ENCODE assay signal across 23 cellular contexts in genomic region chr4:3247399-3248177, GRCh38.
"Had no signal": no experiment of that assay in that cellular context is flagged by ENCODE, and none has a peak within 500 bp of the region (broad histone marks: within the 10 kb centered on the region; RNA-seq: fewer than 3 reads in every experiment).

No MANE protein-coding gene starts in this region.

- H3K9me3 Mint-ChIP-seq: activated CD4-positive, alpha-beta memory T cell treated with anti-CD3 and anti-CD28 coated beads for 36 hours; activated CD4-positive, alpha-beta T cell treated with anti-CD3 and anti-CD28 coated beads, Interleukin-2, amount 10 ng/mL, durations not matched to agents 7 days and 5 days; activated naive CD4-positive, alpha-beta T cell treated with anti-CD3 and anti-CD28 coated beads, Interleukin-2, amount 10 ng/mL, durations not matched to agents 7 days and 5 days; activated naive CD8-positive, alpha-beta T cell treated with anti-CD3 and anti-CD28 coated beads for 36 hours; activated T-helper 2 cell treated with anti-CD3 and anti-CD28 coated beads, Interferon-gamma antibody, Interleukin-2, Interleukin-4, amounts not matched to agents 10 μg/mL and 5 μg/mL and 100 μg/mL, durations not matched to agents 14 hours and 24 hours and 36 hours; T-cell had no signal

- H3K27ac Mint-ChIP-seq: activated CD4-positive, alpha-beta memory T cell treated with anti-CD3 and anti-CD28 coated beads for 36 hours; activated CD4-positive, alpha-beta T cell treated with anti-CD3 and anti-CD28 coated beads, Interleukin-2, amount 10 ng/mL, durations not matched to agents 7 days and 5 days; activated naive CD8-positive, alpha-beta T cell treated with anti-CD3 and anti-CD28 coated beads for 36 hours; activated T-helper 2 cell treated with anti-CD3 and anti-CD28 coated beads, Interferon-gamma antibody, Interleukin-2, Interleukin-4, amounts not matched to agents 10 μg/mL and 5 μg/mL and 100 μg/mL, durations not matched to agents 14 hours and 24 hours and 36 hours; T-cell had no signal

- H3K27me3 Mint-ChIP-seq: activated CD4-positive, alpha-beta memory T cell treated with anti-CD3 and anti-CD28 coated beads for 36 hours; activated CD4-positive, alpha-beta T cell treated with anti-CD3 and anti-CD28 coated beads, Interleukin-2, amount 10 ng/mL, durations not matched to agents 7 days and 5 days; activated naive CD4-positive, alpha-beta T cell treated with anti-CD3 and anti-CD28 coated beads, Interleukin-2, amount 10 ng/mL, durations not matched to agents 7 days and 5 days; activated naive CD8-positive, alpha-beta T cell treated with anti-CD3 and anti-CD28 coated beads for 36 hours; T-cell had no signal

- ATAC-seq: T-cell had no signal

- H3K4me3 Mint-ChIP-seq: activated CD4-positive, alpha-beta memory T cell treated with anti-CD3 and anti-CD28 coated beads for 36 hours; activated CD4-positive, alpha-beta T cell treated with anti-CD3 and anti-CD28 coated beads, Interleukin-2, amount 10 ng/mL, durations not matched to agents 7 days and 5 days; activated naive CD4-positive, alpha-beta T cell treated with anti-CD3 and anti-CD28 coated beads, Interleukin-2, amount 10 ng/mL, durations not matched to agents 7 days and 5 days; activated naive CD8-positive, alpha-beta T cell treated with anti-CD3 and anti-CD28 coated beads for 36 hours; T-cell had no signal

- H3K27ac ChIP-seq: brain microvascular endothelial cell, cardiac muscle cell, SK-N-MC, VCaP had no signal

- H3K27me3 ChIP-seq: brain microvascular endothelial cell, cardiac muscle cell had no signal

- DNase-seq: activated CD4-positive, alpha-beta memory T cell treated with anti-CD3 and anti-CD28 coated beads for 36 hours; activated CD4-positive, alpha-beta T cell treated with anti-CD3 and anti-CD28 coated beads, Interleukin-2, amount 10 ng/mL, durations not matched to agents 7 days and 5 days; activated CD4-positive, CD25-positive, alpha-beta regulatory T cell; activated gamma-delta T cell treated with Interleukin-2 at 50 U/mL for 16 hours; activated naive CD4-positive, alpha-beta T cell treated with anti-CD3 and anti-CD28 coated beads, Interleukin-2, amount 10 ng/mL, durations not matched to agents 7 days and 5 days; activated naive CD8-positive, alpha-beta T cell treated with anti-CD3 and anti-CD28 coated beads for 36 hours; activated T-cell treated with anti-CD3 and anti-CD28 coated beads for 4 hours; activated T-cell treated with anti-CD3 and anti-CD28 coated beads, Interleukin-2, amount 50 U/mL, for 48 hours; brain microvascular endothelial cell; NCI-H1048; NCI-H146; NCI-H187 treated with DMSO at 0.1 percent for 48 hours; NCI-H2171; NCI-H2227 treated with DMSO at 0.1 percent for 48 hours; NCI-H446 treated with DMSO at 0.1 percent for 48 hours; NCI-H524 treated with DMSO at 0.1 percent for 48 hours; NCI-H748 treated with DMSO at 0.1 percent for 48 hours; T-cell; T-helper 2 cell had no signal

- H3K36me3 ChIP-seq: brain microvascular endothelial cell, cardiac muscle cell had no signal

- H3K4me3 ChIP-seq: cardiac muscle cell, SK-N-MC had no signal
